Comparison of ENCODE assay signal across 31 cellular contexts in the genomic region with DNA sequence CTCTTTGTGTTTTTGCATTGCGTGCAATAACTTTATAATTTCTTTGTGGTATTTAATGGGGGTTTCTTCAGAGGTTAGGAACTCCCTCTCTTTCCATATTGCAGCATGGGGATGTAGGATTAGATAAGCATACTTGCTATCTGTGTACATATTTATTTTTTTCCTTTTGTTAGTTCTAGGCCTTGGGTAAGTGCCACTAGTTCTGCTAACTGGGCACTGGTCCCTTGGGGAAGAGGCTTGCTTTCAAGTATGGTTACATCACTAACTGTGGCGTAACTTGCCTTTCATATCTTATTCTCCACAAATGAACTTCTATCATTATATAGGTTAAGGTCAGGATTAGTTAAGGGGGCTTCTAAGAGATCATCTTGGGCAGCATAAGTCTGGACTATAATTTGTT. TPM values are rescaled to one million over a fixed set of nuclear protein-coding genes. Genes with fewer than 3 reads are reported as not detected.
"Had no signal": no experiment of that assay in that cellular context is flagged by ENCODE, and none has a peak within 500 bp of the region (broad histone marks: within the 10 kb centered on the region; RNA-seq: fewer than 3 reads in every experiment).

No MANE protein-coding gene starts in this region.

- H3K4me3 ChIP-seq: adrenal gland, body of pancreas, breast epithelium, Peyer's patch, SJSA1 had no signal

- H3K9me3 ChIP-seq: adrenal gland, body of pancreas, SJSA1 had no signal

- ATAC-seq: activated CD4-positive, alpha-beta T cell treated with anti-CD3 and anti-CD28 coated beads for 36 hours; activated CD4-positive, CD25-positive, alpha-beta regulatory T cell treated with anti-CD3 and anti-CD28 coated beads, Interleukin-2, amount 50 U/mL, for 24 hours; activated naive CD4-positive, alpha-beta T cell treated with anti-CD3 and anti-CD28 coated beads, Interleukin-2, amount 50 U/mL, for 72 hours; activated T-cell treated with anti-CD3 and anti-CD28 coated beads, Interleukin-2, amount 50 U/mL, for 4 hours; body of pancreas; PC-3; WTC11 had no signal

- H3K36me3 ChIP-seq: adrenal gland, breast epithelium, Peyer's patch, SJSA1 had no signal

- H3K4me1 ChIP-seq: adrenal gland, body of pancreas, breast epithelium, Peyer's patch, SJSA1 had no signal

- DNase-seq: activated CD4-positive, alpha-beta memory T cell treated with anti-CD3 and anti-CD28 coated beads for 36 hours; activated CD4-positive, alpha-beta T cell treated with anti-CD3 and anti-CD28 coated beads for 36 hours; activated CD4-positive, alpha-beta T cell treated with anti-CD3 and anti-CD28 coated beads, Interleukin-2, amount 50 U/mL, for 1 hour; activated CD8-positive, alpha-beta memory T cell treated with anti-CD3 and anti-CD28 coated beads, Interleukin-2, amount 50 U/mL, for 4 hours; activated gamma-delta T cell treated with Interleukin-2 at 50 U/mL for 16 hours; activated naive CD4-positive, alpha-beta T cell treated with anti-CD3 and anti-CD28 coated beads for 36 hours; activated T-cell treated with anti-CD3 and anti-CD28 coated beads for 4 hours; activated T-cell treated with anti-CD3 and anti-CD28 coated beads, Interleukin-2, amount 50 U/mL, for 4 hours; adrenal gland; body of pancreas; NCI-H1092; NCI-H1436 treated with DMSO at 0.1 percent for 48 hours; NCI-H1694 treated with DMSO at 0.1 percent for 48 hours; NCI-H2029; NCI-H2171 treated with DMSO at 0.1 percent for 48 hours; NCI-H2227 treated with DMSO at 0.1 percent for 48 hours; NCI-H524 treated with DMSO at 0.1 percent for 48 hours; PC-3; Peyer's patch; RPMI8226; SHP77 treated with DMSO at 0.1 percent for 48 hours; SK-N-SH had no signal

- H3K27me3 ChIP-seq: adrenal gland, body of pancreas, breast epithelium, Peyer's patch, SJSA1 had no signal

- H3K27ac ChIP-seq: adrenal gland, body of pancreas, breast epithelium, Peyer's patch, SJSA1 had no signal

RNA-seq across cellular contexts. Expression of a gene that starts 31.5 kb away (rescaled TPM):
- total RNA-seq: activated CD4-positive, alpha-beta memory T cell treated with anti-CD3 and anti-CD28 coated beads for 36 hours; activated CD4-positive, alpha-beta T cell treated with anti-CD3 and anti-CD28 coated beads for 36 hours; activated naive CD4-positive, alpha-beta T cell treated with anti-CD3 and anti-CD28 coated beads for 36 hours; activated naive CD4-positive, alpha-beta T cell treated with anti-CD3 and anti-CD28 coated beads, Interleukin-2, amount 50 U/mL, for 72 hours; activated T-cell treated with anti-CD3 and anti-CD28 coated beads, Interleukin-2, amount 50 U/mL, for 4 hours; activated T-helper 1 cell treated with anti-CD3 and anti-CD28 coated beads, Interleukin-12 subunit alpha, Interleukin-12 subunit beta, Interleukin-2, Interleukin-4 antibody, amounts not matched to agents 30 ng/mL and 10 ng/mL and 1 ng/mL, durations not matched to agents 14 hours and 24 hours and 36 hours; adrenal gland; astrocyte; body of pancreas; breast epithelium; cardiac septum; MCF 10A; Peyer's patch; SJSA1; WTC11 had no signal
- polyA plus RNA-seq: SK-N-SH had no signal
